ENCODE assay signal across 1 cellular context in the genomic region with DNA sequence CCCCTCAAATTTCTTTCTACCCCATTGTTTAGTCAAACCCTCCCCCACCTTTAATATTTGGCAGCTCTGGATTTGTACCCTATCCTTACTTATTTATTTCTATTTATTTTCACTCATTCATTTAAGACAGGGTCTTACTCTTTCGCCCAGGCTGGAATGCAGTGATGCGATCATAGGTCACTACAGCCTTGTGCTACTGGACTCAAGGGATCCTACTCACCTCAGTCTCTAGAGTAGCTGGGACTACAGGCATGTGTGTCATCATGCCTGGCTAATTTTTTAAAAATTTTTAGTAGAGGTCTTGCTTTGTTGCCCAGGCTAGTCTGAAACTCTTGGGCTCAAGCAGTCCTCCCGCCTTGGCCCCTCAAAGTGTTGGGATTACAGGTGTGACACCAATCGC.
TF ChIP-seq lines count a peak whose summit lies in the region.

No MANE protein-coding gene starts in this region.

TF ChIP-seq in GM23338, 12 proteins besides CTCF, POLR2A, EP300 and RAD21 (continued from another document):
- TF ChIP-seq, protein P1, sequence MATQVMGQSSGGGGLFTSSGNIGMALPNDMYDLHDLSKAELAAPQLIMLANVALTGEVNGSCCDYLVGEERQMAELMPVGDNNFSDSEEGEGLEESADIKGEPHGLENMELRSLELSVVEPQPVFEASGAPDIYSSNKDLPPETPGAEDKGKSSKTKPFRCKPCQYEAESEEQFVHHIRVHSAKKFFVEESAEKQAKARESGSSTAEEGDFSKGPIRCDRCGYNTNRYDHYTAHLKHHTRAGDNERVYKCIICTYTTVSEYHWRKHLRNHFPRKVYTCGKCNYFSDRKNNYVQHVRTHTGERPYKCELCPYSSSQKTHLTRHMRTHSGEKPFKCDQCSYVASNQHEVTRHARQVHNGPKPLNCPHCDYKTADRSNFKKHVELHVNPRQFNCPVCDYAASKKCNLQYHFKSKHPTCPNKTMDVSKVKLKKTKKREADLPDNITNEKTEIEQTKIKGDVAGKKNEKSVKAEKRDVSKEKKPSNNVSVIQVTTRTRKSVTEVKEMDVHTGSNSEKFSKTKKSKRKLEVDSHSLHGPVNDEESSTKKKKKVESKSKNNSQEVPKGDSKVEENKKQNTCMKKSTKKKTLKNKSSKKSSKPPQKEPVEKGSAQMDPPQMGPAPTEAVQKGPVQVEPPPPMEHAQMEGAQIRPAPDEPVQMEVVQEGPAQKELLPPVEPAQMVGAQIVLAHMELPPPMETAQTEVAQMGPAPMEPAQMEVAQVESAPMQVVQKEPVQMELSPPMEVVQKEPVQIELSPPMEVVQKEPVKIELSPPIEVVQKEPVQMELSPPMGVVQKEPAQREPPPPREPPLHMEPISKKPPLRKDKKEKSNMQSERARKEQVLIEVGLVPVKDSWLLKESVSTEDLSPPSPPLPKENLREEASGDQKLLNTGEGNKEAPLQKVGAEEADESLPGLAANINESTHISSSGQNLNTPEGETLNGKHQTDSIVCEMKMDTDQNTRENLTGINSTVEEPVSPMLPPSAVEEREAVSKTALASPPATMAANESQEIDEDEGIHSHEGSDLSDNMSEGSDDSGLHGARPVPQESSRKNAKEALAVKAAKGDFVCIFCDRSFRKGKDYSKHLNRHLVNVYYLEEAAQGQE (IDR thresholded peaks at IDR 0.05; ENCODE audit: unreplicated experiment): no peak
- TF ChIP-seq EZH2 (IDR thresholded peaks at IDR 0.05; ENCODE audit: low read depth, unreplicated experiment): no peak
- TF ChIP-seq STAT1 (IDR thresholded peaks at IDR 0.05; ENCODE audit: unreplicated experiment): no peak
- TF ChIP-seq NANOG (IDR thresholded peaks at IDR 0.05; ENCODE audit: borderline replicate concordance): no peak
- TF ChIP-seq EZH2phosphoT487 (IDR thresholded peaks at IDR 0.05; ENCODE audit: unreplicated experiment): no peak
- no peak for TF ChIP-seq ZNF331 (CRISPR knock-in tag; IDR thresholded peaks at IDR 0.05; ENCODE audit: low read depth)
- no peak for TF ChIP-seq CREB1 (CRISPR knock-in tag; IDR thresholded peaks at IDR 0.05; ENCODE audit: low read depth)
- TF ChIP-seq, protein P2, sequence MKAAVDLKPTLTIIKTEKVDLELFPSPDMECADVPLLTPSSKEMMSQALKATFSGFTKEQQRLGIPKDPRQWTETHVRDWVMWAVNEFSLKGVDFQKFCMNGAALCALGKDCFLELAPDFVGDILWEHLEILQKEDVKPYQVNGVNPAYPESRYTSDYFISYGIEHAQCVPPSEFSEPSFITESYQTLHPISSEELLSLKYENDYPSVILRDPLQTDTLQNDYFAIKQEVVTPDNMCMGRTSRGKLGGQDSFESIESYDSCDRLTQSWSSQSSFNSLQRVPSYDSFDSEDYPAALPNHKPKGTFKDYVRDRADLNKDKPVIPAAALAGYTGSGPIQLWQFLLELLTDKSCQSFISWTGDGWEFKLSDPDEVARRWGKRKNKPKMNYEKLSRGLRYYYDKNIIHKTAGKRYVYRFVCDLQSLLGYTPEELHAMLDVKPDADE (IDR thresholded peaks at IDR 0.05): no peak
- no peak for TF ChIP-seq ZNF114 (CRISPR knock-in tag; IDR thresholded peaks at IDR 0.05)
- TF ChIP-seq, protein P3, sequence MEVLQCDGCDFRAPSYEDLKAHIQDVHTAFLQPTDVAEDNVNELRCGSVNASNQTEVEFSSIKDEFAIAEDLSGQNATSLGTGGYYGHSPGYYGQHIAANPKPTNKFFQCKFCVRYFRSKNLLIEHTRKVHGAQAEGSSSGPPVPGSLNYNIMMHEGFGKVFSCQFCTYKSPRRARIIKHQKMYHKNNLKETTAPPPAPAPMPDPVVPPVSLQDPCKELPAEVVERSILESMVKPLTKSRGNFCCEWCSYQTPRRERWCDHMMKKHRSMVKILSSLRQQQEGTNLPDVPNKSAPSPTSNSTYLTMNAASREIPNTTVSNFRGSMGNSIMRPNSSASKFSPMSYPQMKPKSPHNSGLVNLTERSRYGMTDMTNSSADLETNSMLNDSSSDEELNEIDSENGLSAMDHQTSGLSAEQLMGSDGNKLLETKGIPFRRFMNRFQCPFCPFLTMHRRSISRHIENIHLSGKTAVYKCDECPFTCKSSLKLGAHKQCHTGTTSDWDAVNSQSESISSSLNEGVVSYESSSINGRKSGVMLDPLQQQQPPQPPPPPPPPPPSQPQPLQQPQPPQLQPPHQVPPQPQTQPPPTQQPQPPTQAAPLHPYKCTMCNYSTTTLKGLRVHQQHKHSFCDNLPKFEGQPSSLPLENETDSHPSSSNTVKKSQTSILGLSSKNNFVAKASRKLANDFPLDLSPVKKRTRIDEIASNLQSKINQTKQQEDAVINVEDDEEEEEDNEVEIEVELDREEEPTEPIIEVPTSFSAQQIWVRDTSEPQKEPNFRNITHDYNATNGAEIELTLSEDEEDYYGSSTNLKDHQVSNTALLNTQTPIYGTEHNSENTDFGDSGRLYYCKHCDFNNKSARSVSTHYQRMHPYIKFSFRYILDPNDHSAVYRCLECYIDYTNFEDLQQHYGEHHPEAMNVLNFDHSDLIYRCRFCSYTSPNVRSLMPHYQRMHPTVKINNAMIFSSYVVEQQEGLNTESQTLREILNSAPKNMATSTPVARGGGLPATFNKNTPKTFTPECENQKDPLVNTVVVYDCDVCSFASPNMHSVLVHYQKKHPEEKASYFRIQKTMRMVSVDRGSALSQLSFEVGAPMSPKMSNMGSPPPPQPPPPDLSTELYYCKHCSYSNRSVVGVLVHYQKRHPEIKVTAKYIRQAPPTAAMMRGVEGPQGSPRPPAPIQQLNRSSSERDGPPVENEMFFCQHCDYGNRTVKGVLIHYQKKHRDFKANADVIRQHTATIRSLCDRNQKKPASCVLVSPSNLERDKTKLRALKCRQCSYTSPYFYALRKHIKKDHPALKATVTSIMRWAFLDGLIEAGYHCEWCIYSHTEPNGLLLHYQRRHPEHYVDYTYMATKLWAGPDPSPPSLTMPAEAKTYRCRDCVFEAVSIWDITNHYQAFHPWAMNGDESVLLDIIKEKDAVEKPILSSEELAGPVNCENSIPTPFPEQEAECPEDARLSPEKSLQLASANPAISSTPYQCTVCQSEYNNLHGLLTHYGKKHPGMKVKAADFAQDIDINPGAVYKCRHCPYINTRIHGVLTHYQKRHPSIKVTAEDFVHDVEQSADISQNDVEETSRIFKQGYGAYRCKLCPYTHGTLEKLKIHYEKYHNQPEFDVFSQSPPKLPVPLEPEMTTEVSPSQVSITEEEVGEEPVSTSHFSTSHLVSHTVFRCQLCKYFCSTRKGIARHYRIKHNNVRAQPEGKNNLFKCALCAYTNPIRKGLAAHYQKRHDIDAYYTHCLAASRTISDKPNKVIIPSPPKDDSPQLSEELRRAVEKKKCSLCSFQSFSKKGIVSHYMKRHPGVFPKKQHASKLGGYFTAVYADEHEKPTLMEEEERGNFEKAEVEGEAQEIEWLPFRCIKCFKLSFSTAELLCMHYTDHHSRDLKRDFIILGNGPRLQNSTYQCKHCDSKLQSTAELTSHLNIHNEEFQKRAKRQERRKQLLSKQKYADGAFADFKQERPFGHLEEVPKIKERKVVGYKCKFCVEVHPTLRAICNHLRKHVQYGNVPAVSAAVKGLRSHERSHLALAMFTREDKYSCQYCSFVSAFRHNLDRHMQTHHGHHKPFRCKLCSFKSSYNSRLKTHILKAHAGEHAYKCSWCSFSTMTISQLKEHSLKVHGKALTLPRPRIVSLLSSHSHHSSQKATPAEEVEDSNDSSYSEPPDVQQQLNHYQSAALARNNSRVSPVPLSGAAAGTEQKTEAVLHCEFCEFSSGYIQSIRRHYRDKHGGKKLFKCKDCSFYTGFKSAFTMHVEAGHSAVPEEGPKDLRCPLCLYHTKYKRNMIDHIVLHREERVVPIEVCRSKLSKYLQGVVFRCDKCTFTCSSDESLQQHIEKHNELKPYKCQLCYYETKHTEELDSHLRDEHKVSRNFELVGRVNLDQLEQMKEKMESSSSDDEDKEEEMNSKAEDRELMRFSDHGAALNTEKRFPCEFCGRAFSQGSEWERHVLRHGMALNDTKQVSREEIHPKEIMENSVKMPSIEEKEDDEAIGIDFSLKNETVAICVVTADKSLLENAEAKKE (CRISPR knock-in tag; IDR thresholded peaks at IDR 0.05): no peak
